In genomic region chr16:228917-229730, GRCh38 we compare ENCODE assay signal across 8 cellular contexts. TPM values are rescaled to one million over a fixed set of nuclear protein-coding genes. Genes with fewer than 3 reads are reported as not detected.
DNase-seq lines count a peak whose midpoint lies in the region; ATAC-seq and TF ChIP-seq lines count a peak whose summit lies in the region.

Gene LUC7L, minus strand, starts transcription at chr16:229449. Its CDS starts 110 bp downstream, at chr16:229339.

- peaks cover 21 to 30% of the 10 kb centered on the region in 2 donors for H3K36me3 ChIP-seq in ascending aorta
- H3K36me3 ChIP-seq in uterus: no peaks in the 10 kb centered on the region

- intact Hi-C loops in ascending aorta (cut with DNase I): no loop called here
- intact Hi-C loops in right cardiac atrium (cut with DNase I): no loop called here
- intact Hi-C loops in uterus (cut with DNase I; ENCODE audit: low total_unique reads): no loop called here

- peaks cover 30% of the 10 kb centered on the region for H3K36me3 Mint-ChIP-seq in T-helper 2 cell treated with Interferon-gamma antibody and Interleukin-4, amounts not matched to agents 5 μg/mL and 100 μg/mL, for 36 hours (ENCODE audit: low read depth)

- peak within 1 kb of the TSS; percentile 93 for H3K27ac Mint-ChIP-seq in T-helper 2 cell treated with Interferon-gamma antibody and Interleukin-4, amounts not matched to agents 5 μg/mL and 100 μg/mL, for 36 hours

- TF ChIP-seq POLR2A in GM15510 (IDR thresholded peaks at IDR 0.05; ENCODE audit: borderline replicate concordance, extremely low read depth, insufficient read length) (peak; percentile 99), uterus (IDR thresholded peaks at IDR 0.05) (peak; percentile 86 to 98)

- H3K4me1 ChIP-seq in ascending aorta (peaks cover 2 to 13% of the 10 kb centered on the region in 2 donors), right cardiac atrium (ENCODE audit: control insufficient read depth, insufficient read depth, low read length) (peaks cover 2% of the 10 kb centered on the region), uterus (peaks cover 7 to 10% of the 10 kb centered on the region in 2 donors)

- DNase-seq in NCI-H187 (lab: John Stamatoyannopoulos, UW): peak; percentile 88 to 95
- peak; percentile 86 for DNase-seq in T-helper 2 cell treated with Interferon-gamma antibody and Interleukin-4, amounts not matched to agents 5 μg/mL and 100 μg/mL, for 36 hours (ENCODE audit: low spot score)
- peak; percentile 47 to 92 for DNase-seq in ascending aorta (ENCODE audit: low spot score in 2 of 2)
- DNase-seq in right cardiac atrium: peak; percentile 90 to 96 (median 95)
- peak; percentile 89 for DNase-seq in putamen (ENCODE audit: low spot score)
- peak; percentile 83 to 87 for DNase-seq in uterus

- H3K4me3 Mint-ChIP-seq in T-helper 2 cell treated with Interferon-gamma antibody and Interleukin-4, amounts not matched to agents 5 μg/mL and 100 μg/mL, for 36 hours: peak within 1 kb of the TSS; percentile 98

- H3K27ac ChIP-seq in ascending aorta: peak within 1 kb of the TSS; percentile 95 to 98
- H3K27ac ChIP-seq in right cardiac atrium (ENCODE audit: low read length): peak within 1 kb of the TSS; percentile 97
- peak within 1 kb of the TSS; percentile 95 for H3K27ac ChIP-seq in uterus

- TF ChIP-seq CTCF in ascending aorta (IDR thresholded peaks at IDR 0.05): no peak
- no peak for TF ChIP-seq CTCF in uterus (IDR thresholded peaks at IDR 0.05)

- H3K27me3 ChIP-seq in ascending aorta (no peaks in the 10 kb centered on the region), right cardiac atrium (ENCODE audit: control insufficient read depth, insufficient read depth) (no peaks in the 10 kb centered on the region), uterus (no peaks in the 10 kb centered on the region)

- H3K9me3 Mint-ChIP-seq in T-helper 2 cell treated with Interferon-gamma antibody and Interleukin-4, amounts not matched to agents 5 μg/mL and 100 μg/mL, for 36 hours: no peaks in the 10 kb centered on the region

- peak; percentile 79 for ATAC-seq in HG02885 (IDR thresholded peaks at IDR 0.05; ENCODE audit: poor library complexity, unreplicated experiment)
- peak; percentile 97 for ATAC-seq in right cardiac atrium

- H3K4me3 ChIP-seq in ascending aorta (peak within 1 kb of the TSS; percentile 87), right cardiac atrium (ENCODE audit: low read length) (peak within 1 kb of the TSS; percentile 94), uterus (peak within 1 kb of the TSS; percentile 72 to 76)

- no peaks in the 10 kb centered on the region for H3K9me3 ChIP-seq in ascending aorta
- H3K9me3 ChIP-seq in right cardiac atrium (ENCODE audit: control insufficient read depth, low read length): no peaks in the 10 kb centered on the region
- H3K9me3 ChIP-seq in uterus: no peaks in the 10 kb centered on the region

- peaks cover 22% of the 10 kb centered on the region for H3K4me1 Mint-ChIP-seq in T-helper 2 cell treated with Interferon-gamma antibody and Interleukin-4, amounts not matched to agents 5 μg/mL and 100 μg/mL, for 36 hours (ENCODE audit: low read depth)

- H3K27me3 Mint-ChIP-seq in T-helper 2 cell treated with Interferon-gamma antibody and Interleukin-4, amounts not matched to agents 5 μg/mL and 100 μg/mL, for 36 hours (ENCODE audit: low read depth): no peaks in the 10 kb centered on the region

- WGBS in right cardiac atrium: 1% methylated on average over 84 of the region's 84 CpGs

RNA-seq across cellular contexts. Expression of gene LUC7L, which starts in this region (rescaled TPM):
- total RNA-seq in ascending aorta (53.0 TPM), right cardiac atrium (10 to 100 TPM; 28.1 to 32.0 (median 30.2) TPM), uterus (100 to 1,000 TPM in 2 of 4 donors, 10 to 100 TPM in 2; 47.6 to 118 (median 93.9) TPM)
- polyA plus RNA-seq in right cardiac atrium: 32.1 TPM

Comparison
In these comparisons a context has a peak if more than half of its experiments do, and no peak if none do; other contexts are left out.
1. Peak in every context shown above with its lines: DNase-seq, ATAC-seq, H3K4me3 ChIP-seq and H3K27ac ChIP-seq.